In genomic region chr7:65455050-65455449, GRCh38 we compare ENCODE assay signal across 5 cellular contexts.
DNase-seq lines count a peak whose midpoint lies in the region; ATAC-seq, FAIRE-seq and TF ChIP-seq lines count a peak whose summit lies in the region.
"Not testable (repeated sequence)": the region's sequence is repeated elsewhere in the genome, so short reads cannot be mapped to it uniquely, and the experiment has no call there.

No MANE protein-coding gene starts in this region.

- TF ChIP-seq EP300 in HepG2 (IDR thresholded peaks at IDR 0.05; ENCODE audit: low read depth in 2 of 2, low read length in 2 of 2); HepG2 (CRISPR knock-in tag; IDR thresholded peaks at IDR 0.05; ENCODE audit: borderline replicate concordance): not testable (repeated sequence)

- H3K4me1 ChIP-seq in HEK293 (ENCODE audit: control insufficient read depth, insufficient read depth, low read length); MM.1S (ENCODE audit: low read length): not testable (repeated sequence)
- H3K4me1 ChIP-seq in left ventricle myocardium inferior = peaks cover 21% of the 10 kb centered on the region
- H3K4me1 ChIP-seq in HepG2 (ENCODE audit: insufficient read depth, low read length) = peaks cover 92% of the 10 kb centered on the region

- not testable (repeated sequence) for H3K36me3 ChIP-seq in HEK293 (ENCODE audit: control insufficient read depth in 2 of 2, insufficient read depth in 1 of 2, low read length in 2 of 2); MM.1S (replicated peaks; ENCODE audit: insufficient read depth, low read length); WERI-Rb-1; left ventricle myocardium inferior; HepG2 (replicated peaks in 1 of 2; ENCODE audit: control insufficient read depth in 1 of 2, insufficient read depth in 2 of 2, low read length in 2 of 2)

- not testable (repeated sequence) for BruUV-seq in HepG2 (replicated peaks; lab: Mats Ljungman, UMichigan)

- H3K9ac ChIP-seq in MM.1S (ENCODE audit: low read length); HepG2 (ENCODE audit: insufficient read depth, low read depth, low read length): not testable (repeated sequence)

- not testable (repeated sequence) for H3K79me2 ChIP-seq in MM.1S (ENCODE audit: low read length); HepG2 (ENCODE audit: insufficient read depth, low read length)

- not testable (repeated sequence) for TF ChIP-seq CTCF in HEK293 (tag by site-specific recombination; IDR thresholded peaks at IDR 0.05); MM.1S (IDR thresholded peaks at IDR 0.05; ENCODE audit: low read length); WERI-Rb-1 (IDR thresholded peaks at IDR 0.05; ENCODE audit: low read depth, low read length); left ventricle myocardium inferior (IDR thresholded peaks at IDR 0.05; ENCODE audit: borderline replicate concordance); HepG2 (CRISPR knock-in tag; IDR thresholded peaks at IDR 0.05)

- intact Hi-C loops in left ventricle myocardium inferior (cut with micrococcal nuclease); HepG2 (cut with micrococcal nuclease; ENCODE audit: unreplicated experiment): not testable (repeated sequence)

- H3K4me3 ChIP-seq in HEK293 (ENCODE audit: low read depth, low read length); MM.1S (ENCODE audit: low read length); WERI-Rb-1 (ENCODE audit: low read depth, low read length); left ventricle myocardium inferior; HepG2 (replicated peaks in 1 of 3; ENCODE audit: insufficient read depth in 1 of 3, low read depth in 2 of 3, low read length in 3 of 3): not testable (repeated sequence)

- H3K27me3 ChIP-seq in MM.1S (replicated peaks; ENCODE audit: insufficient read depth, low read length); WERI-Rb-1 (ENCODE audit: insufficient read depth, low read depth, severe bottlenecking); left ventricle myocardium inferior (ENCODE audit: low read depth); HepG2 (ENCODE audit: control insufficient read depth in 1 of 2, insufficient read depth in 2 of 2, low read length in 2 of 2): not testable (repeated sequence)

- H2AFZ ChIP-seq in MM.1S (ENCODE audit: low read length); HepG2 (ENCODE audit: low read length): not testable (repeated sequence)

- POLR2A ChIA-PET in HEK293 (lab: Yijun Ruan, JAX); HepG2 (lab: Yijun Ruan, JAX): not testable (repeated sequence)

- ATAC-seq in HepG2 = not testable (repeated sequence)

- not testable (repeated sequence) for H3K4me2 ChIP-seq in MM.1S (ENCODE audit: low read depth, low read length); HepG2 (ENCODE audit: low read depth, low read length)

- not testable (repeated sequence) for H3F3A ChIP-seq in MM.1S (ENCODE audit: insufficient read depth, low read length)

- not testable (repeated sequence) for H3K9me2 ChIP-seq in MM.1S (replicated peaks; ENCODE audit: insufficient read depth, low read length)

- not testable (repeated sequence) for H4K20me1 ChIP-seq in MM.1S (ENCODE audit: insufficient read depth, low read length); HepG2 (ENCODE audit: insufficient read depth, low read length)

- 55% methylated on average over 4 of the region's 4 CpGs for WGBS in HepG2 (ENCODE audit: low lambda C conversion rate)

- in situ Hi-C loops in HepG2 (cut with HindIII; ENCODE audit: extremely low pct_ligation_motif_present, low pct_unique_long_range_greater_than_20kb) = not testable (repeated sequence)

- not testable (repeated sequence) for H3K27ac ChIP-seq in HEK293 (ENCODE audit: extremely low read depth, low read depth, low read length); MM.1S (ENCODE audit: low read length); WERI-Rb-1; HepG2 (ENCODE audit: extremely low read length, insufficient read depth, low read length)
- peak overlapping the region; percentile 20 for H3K27ac ChIP-seq in left ventricle myocardium inferior (replicated peaks)

- not testable (repeated sequence) for TF ChIP-seq POLR2A in HepG2 (IDR thresholded peaks at IDR 0.05; ENCODE audit: insufficient read depth in 1 of 2, low read depth in 2 of 2, low read length in 2 of 2)

- not testable (repeated sequence) for FAIRE-seq in HepG2 (lab: Jason Lieb, UNC)

- not testable (repeated sequence) for TF ChIP-seq RAD21 in HepG2 (CRISPR knock-in tag; IDR thresholded peaks at IDR 0.05)

- peak; percentile 48 for DNase-seq in MM.1S
- DNase-seq in WERI-Rb-1 = peak; percentile 14
- DNase-seq in left ventricle myocardium inferior; HepG2 (ENCODE audit: low spot score): not testable (repeated sequence)

- CTCF ChIA-PET in HEK293 (lab: Yijun Ruan, JAX); HepG2 (lab: Yijun Ruan, JAX; ENCODE audit: low intra/inter-chr PET ratio, low total read pairs): not testable (repeated sequence)

- H3K9me3 ChIP-seq in HEK293 (ENCODE audit: control insufficient read depth, insufficient read depth, low read depth, low read length); MM.1S (replicated peaks; ENCODE audit: insufficient read depth, low read length); WERI-Rb-1 (ENCODE audit: severe bottlenecking); left ventricle myocardium inferior (replicated peaks); HepG2 (ENCODE audit: low read length): not testable (repeated sequence)

TF ChIP-seq in HEK293, 187 proteins besides CTCF, POLR2A, EP300 and RAD21:
- TF ChIP-seq ZNF18 (tag by site-specific recombination; IDR thresholded peaks at IDR 0.05) = 0 out of 2 replicates have a peak, but pooled peaks have one; percentile 16

TF ChIP-seq in HepG2, 621 proteins besides CTCF, POLR2A, EP300 and RAD21:
- TF ChIP-seq SIX4 (CRISPR knock-in tag; IDR thresholded peaks at IDR 0.05) = peak; percentile 31; the same call in 1 of the 2 replicates
- TF ChIP-seq, protein P1, sequence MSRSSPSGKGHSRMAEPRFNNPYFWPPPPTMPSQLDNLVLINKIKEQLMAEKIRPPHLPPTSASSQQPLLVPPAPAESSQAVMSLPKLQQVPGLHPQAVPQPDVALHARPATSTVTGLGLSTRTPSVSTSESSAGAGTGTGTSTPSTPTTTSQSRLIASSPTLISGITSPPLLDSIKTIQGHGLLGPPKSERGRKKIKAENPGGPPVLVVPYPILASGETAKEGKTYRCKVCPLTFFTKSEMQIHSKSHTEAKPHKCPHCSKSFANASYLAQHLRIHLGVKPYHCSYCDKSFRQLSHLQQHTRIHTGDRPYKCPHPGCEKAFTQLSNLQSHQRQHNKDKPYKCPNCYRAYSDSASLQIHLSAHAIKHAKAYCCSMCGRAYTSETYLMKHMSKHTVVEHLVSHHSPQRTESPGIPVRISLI (CRISPR knock-in tag; IDR thresholded peaks at IDR 0.05; ENCODE audit: borderline replicate concordance) = peak; percentile 45; the same call in 1 of the 2 replicates
- peak; percentile 81 for TF ChIP-seq SIX1 (CRISPR knock-in tag; IDR thresholded peaks at IDR 0.05; ENCODE audit: borderline replicate concordance)
- peak; percentile 44; the same call in 1 of the 2 replicates for TF ChIP-seq PITX1 (CRISPR knock-in tag; IDR thresholded peaks at IDR 0.05)
- TF ChIP-seq ZNF18 (CRISPR knock-in tag; IDR thresholded peaks at IDR 0.05; ENCODE audit: insufficient replicate concordance) = peak; percentile 83
- TF ChIP-seq ZNF770 (CRISPR knock-in tag; IDR thresholded peaks at IDR 0.05) = peak; percentile 81
- 0 out of 2 replicates have a peak, but pooled peaks have one; percentile 38 for TF ChIP-seq SMYD3 (CRISPR knock-in tag; IDR thresholded peaks at IDR 0.05)
